1 cellular context compared by ENCODE assay signal in the genomic region with DNA sequence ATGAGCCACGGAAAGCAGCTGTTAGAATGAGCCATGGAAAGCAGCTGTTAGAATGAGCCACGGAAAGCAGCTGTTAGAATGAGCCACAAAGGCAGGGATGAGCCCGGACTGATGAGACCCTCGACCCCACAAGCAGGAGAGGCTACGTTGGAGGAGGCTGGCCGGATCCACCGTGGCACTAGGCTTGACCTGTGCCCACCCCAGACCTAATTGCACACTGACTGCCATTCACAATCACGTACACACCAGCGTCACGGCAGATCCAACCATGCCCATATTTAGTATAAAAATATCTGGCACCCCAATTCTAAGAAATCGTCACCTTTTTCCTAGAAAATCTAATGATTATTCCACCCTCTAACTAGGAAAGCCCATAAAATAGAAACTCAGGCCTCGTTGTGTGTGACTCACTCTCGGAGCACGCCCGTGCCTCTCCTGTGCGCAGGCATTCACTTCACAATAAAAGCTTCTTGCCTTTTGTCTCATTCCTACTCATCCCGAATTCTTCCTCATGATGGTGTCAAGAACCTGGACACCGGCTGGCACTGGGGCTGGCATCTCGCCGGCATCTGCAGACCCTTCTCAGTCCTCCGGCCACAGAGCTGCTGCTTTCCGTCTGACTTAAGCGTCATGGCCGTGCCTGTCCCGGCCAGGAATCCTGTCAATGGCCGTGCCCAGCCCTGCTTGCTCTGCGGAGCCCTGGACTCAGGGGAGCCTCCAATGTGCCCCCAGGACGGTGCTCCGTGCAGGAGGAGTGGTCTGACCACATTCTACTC.
TF ChIP-seq lines count a peak whose summit lies in the region.

No MANE protein-coding gene starts in this region.

TF ChIP-seq in HepG2, 621 proteins besides CTCF, POLR2A, EP300 and RAD21 (continues in another document):
- TF ChIP-seq NFE2 (CRISPR knock-in tag; IDR thresholded peaks at IDR 0.05): no peak
- TF ChIP-seq GPN1 (CRISPR knock-in tag; IDR thresholded peaks at IDR 0.05; ENCODE audit: borderline replicate concordance): no peak
- TF ChIP-seq DPF2 (CRISPR knock-in tag; IDR thresholded peaks at IDR 0.05; ENCODE audit: borderline replicate concordance, low read depth): no peak
- TF ChIP-seq, protein P1, sequence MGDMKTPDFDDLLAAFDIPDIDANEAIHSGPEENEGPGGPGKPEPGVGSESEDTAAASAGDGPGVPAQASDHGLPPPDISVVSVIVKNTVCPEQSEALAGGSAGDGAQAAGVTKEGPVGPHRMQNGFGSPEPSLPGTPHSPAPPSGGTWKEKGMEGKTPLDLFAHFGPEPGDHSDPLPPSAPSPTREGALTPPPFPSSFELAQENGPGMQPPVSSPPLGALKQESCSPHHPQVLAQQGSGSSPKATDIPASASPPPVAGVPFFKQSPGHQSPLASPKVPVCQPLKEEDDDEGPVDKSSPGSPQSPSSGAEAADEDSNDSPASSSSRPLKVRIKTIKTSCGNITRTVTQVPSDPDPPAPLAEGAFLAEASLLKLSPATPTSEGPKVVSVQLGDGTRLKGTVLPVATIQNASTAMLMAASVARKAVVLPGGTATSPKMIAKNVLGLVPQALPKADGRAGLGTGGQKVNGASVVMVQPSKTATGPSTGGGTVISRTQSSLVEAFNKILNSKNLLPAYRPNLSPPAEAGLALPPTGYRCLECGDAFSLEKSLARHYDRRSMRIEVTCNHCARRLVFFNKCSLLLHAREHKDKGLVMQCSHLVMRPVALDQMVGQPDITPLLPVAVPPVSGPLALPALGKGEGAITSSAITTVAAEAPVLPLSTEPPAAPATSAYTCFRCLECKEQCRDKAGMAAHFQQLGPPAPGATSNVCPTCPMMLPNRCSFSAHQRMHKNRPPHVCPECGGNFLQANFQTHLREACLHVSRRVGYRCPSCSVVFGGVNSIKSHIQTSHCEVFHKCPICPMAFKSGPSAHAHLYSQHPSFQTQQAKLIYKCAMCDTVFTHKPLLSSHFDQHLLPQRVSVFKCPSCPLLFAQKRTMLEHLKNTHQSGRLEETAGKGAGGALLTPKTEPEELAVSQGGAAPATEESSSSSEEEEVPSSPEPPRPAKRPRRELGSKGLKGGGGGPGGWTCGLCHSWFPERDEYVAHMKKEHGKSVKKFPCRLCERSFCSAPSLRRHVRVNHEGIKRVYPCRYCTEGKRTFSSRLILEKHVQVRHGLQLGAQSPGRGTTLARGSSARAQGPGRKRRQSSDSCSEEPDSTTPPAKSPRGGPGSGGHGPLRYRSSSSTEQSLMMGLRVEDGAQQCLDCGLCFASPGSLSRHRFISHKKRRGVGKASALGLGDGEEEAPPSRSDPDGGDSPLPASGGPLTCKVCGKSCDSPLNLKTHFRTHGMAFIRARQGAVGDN (CRISPR knock-in tag; IDR thresholded peaks at IDR 0.05): peak; percentile 88
- TF ChIP-seq ERF (CRISPR knock-in tag; IDR thresholded peaks at IDR 0.05): peak; percentile 65; the same call in 1 of the 2 replicates
- TF ChIP-seq ZNF263 (CRISPR knock-in tag; IDR thresholded peaks at IDR 0.05): peak; percentile 63
- peak; percentile 41 for TF ChIP-seq ASH2L (IDR thresholded peaks at IDR 0.05; ENCODE audit: insufficient read length, low read depth, low read length)
- no peak for TF ChIP-seq ZNF235 (CRISPR knock-in tag; IDR thresholded peaks at IDR 0.05; ENCODE audit: borderline replicate concordance)
- no peak for TF ChIP-seq MEIS1 (CRISPR knock-in tag; IDR thresholded peaks at IDR 0.05; ENCODE audit: borderline replicate concordance)
- TF ChIP-seq XRCC5 (optimal IDR thresholded peaks at IDR 0.05; ENCODE audit: low read length): peak; percentile 14
- 0 out of 2 replicates have a peak, but pooled peaks have one; percentile 35 for TF ChIP-seq TARDBP (CRISPR knock-in tag; IDR thresholded peaks at IDR 0.05)
- peak; percentile 28; the same call in 1 of the 2 replicates for TF ChIP-seq YEATS4 (CRISPR knock-in tag; IDR thresholded peaks at IDR 0.05; ENCODE audit: borderline replicate concordance)
- no peak for TF ChIP-seq LCORL (IDR thresholded peaks at IDR 0.05)
- no peak for TF ChIP-seq LCORL (CRISPR knock-in tag; IDR thresholded peaks at IDR 0.05)
- TF ChIP-seq ZNF605 (CRISPR knock-in tag; IDR thresholded peaks at IDR 0.05): peak; percentile 45; the same call in 1 of the 2 replicates
- TF ChIP-seq POLR2G (IDR thresholded peaks at IDR 0.05; ENCODE audit: low read depth, low read length): peak; percentile 70
- TF ChIP-seq ZNF468 (CRISPR knock-in tag; IDR thresholded peaks at IDR 0.05): no peak
- TF ChIP-seq, protein P2, sequence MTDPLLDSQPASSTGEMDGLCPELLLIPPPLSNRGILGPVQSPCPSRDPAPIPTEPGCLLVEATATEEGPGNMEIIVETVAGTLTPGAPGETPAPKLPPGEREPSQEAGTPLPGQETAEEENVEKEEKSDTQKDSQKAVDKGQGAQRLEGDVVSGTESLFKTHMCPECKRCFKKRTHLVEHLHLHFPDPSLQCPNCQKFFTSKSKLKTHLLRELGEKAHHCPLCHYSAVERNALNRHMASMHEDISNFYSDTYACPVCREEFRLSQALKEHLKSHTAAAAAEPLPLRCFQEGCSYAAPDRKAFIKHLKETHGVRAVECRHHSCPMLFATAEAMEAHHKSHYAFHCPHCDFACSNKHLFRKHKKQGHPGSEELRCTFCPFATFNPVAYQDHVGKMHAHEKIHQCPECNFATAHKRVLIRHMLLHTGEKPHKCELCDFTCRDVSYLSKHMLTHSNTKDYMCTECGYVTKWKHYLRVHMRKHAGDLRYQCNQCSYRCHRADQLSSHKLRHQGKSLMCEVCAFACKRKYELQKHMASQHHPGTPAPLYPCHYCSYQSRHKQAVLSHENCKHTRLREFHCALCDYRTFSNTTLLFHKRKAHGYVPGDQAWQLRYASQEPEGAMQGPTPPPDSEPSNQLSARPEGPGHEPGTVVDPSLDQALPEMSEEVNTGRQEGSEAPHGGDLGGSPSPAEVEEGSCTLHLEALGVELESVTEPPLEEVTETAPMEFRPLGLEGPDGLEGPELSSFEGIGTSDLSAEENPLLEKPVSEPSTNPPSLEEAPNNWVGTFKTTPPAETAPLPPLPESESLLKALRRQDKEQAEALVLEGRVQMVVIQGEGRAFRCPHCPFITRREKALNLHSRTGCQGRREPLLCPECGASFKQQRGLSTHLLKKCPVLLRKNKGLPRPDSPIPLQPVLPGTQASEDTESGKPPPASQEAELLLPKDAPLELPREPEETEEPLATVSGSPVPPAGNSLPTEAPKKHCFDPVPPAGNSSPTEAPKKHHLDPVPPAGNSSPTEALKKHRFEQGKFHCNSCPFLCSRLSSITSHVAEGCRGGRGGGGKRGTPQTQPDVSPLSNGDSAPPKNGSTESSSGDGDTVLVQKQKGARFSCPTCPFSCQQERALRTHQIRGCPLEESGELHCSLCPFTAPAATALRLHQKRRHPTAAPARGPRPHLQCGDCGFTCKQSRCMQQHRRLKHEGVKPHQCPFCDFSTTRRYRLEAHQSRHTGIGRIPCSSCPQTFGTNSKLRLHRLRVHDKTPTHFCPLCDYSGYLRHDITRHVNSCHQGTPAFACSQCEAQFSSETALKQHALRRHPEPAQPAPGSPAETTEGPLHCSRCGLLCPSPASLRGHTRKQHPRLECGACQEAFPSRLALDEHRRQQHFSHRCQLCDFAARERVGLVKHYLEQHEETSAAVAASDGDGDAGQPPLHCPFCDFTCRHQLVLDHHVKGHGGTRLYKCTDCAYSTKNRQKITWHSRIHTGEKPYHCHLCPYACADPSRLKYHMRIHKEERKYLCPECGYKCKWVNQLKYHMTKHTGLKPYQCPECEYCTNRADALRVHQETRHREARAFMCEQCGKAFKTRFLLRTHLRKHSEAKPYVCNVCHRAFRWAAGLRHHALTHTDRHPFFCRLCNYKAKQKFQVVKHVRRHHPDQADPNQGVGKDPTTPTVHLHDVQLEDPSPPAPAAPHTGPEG (CRISPR knock-in tag; IDR thresholded peaks at IDR 0.05): 0 out of 2 replicates have a peak, but pooled peaks have one; percentile 34
- TF ChIP-seq KDM2A (CRISPR knock-in tag; IDR thresholded peaks at IDR 0.05; ENCODE audit: borderline replicate concordance, low read depth): 0 out of 2 replicates have a peak, but pooled peaks have one; percentile 43
- TF ChIP-seq TSC22D2 (CRISPR knock-in tag; IDR thresholded peaks at IDR 0.05; ENCODE audit: borderline replicate concordance): 0 out of 2 replicates have a peak, but pooled peaks have one; percentile 1
- peak; percentile 84 for TF ChIP-seq AGO1 (IDR thresholded peaks at IDR 0.05; ENCODE audit: low read depth, low read length, poor library complexity, severe bottlenecking)
- peak; percentile 59; the same call in 1 of the 2 replicates for TF ChIP-seq ZNF598 (CRISPR knock-in tag; IDR thresholded peaks at IDR 0.05; ENCODE audit: borderline replicate concordance)
- TF ChIP-seq ZNF350 (CRISPR knock-in tag; IDR thresholded peaks at IDR 0.05; ENCODE audit: borderline replicate concordance, low read depth): peak; percentile 64
- TF ChIP-seq AGO2 (optimal IDR thresholded peaks at IDR 0.05; ENCODE audit: low read depth, low read length): peak; percentile 74
- TF ChIP-seq PHF20 (CRISPR knock-in tag; IDR thresholded peaks at IDR 0.05): peak; percentile 29; the same call in 1 of the 2 replicates
- TF ChIP-seq NFKBIZ (CRISPR knock-in tag; IDR thresholded peaks at IDR 0.05): peak; percentile 49; the same call in 1 of the 2 replicates
- TF ChIP-seq ARNT2 (CRISPR knock-in tag; IDR thresholded peaks at IDR 0.05; ENCODE audit: low read depth): no peak
- TF ChIP-seq, protein P3, sequence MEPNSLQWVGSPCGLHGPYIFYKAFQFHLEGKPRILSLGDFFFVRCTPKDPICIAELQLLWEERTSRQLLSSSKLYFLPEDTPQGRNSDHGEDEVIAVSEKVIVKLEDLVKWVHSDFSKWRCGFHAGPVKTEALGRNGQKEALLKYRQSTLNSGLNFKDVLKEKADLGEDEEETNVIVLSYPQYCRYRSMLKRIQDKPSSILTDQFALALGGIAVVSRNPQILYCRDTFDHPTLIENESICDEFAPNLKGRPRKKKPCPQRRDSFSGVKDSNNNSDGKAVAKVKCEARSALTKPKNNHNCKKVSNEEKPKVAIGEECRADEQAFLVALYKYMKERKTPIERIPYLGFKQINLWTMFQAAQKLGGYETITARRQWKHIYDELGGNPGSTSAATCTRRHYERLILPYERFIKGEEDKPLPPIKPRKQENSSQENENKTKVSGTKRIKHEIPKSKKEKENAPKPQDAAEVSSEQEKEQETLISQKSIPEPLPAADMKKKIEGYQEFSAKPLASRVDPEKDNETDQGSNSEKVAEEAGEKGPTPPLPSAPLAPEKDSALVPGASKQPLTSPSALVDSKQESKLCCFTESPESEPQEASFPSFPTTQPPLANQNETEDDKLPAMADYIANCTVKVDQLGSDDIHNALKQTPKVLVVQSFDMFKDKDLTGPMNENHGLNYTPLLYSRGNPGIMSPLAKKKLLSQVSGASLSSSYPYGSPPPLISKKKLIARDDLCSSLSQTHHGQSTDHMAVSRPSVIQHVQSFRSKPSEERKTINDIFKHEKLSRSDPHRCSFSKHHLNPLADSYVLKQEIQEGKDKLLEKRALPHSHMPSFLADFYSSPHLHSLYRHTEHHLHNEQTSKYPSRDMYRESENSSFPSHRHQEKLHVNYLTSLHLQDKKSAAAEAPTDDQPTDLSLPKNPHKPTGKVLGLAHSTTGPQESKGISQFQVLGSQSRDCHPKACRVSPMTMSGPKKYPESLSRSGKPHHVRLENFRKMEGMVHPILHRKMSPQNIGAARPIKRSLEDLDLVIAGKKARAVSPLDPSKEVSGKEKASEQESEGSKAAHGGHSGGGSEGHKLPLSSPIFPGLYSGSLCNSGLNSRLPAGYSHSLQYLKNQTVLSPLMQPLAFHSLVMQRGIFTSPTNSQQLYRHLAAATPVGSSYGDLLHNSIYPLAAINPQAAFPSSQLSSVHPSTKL (CRISPR knock-in tag; IDR thresholded peaks at IDR 0.05): peak; percentile 5; the same call in 1 of the 2 replicates
- peak; percentile 68 for TF ChIP-seq RBFOX2 (IDR thresholded peaks at IDR 0.05; ENCODE audit: low read depth, low read length)
- peak; percentile 57; the same call in 1 of the 2 replicates for TF ChIP-seq ZNF768 (CRISPR knock-in tag; IDR thresholded peaks at IDR 0.05)
- TF ChIP-seq RXRA (CRISPR knock-in tag; IDR thresholded peaks at IDR 0.05): 0 out of 2 replicates have a peak, but pooled peaks have one; percentile 13
- 0 out of 2 replicates have a peak, but pooled peaks have one; percentile 42 for TF ChIP-seq SATB2 (CRISPR knock-in tag; IDR thresholded peaks at IDR 0.05)
- peak; percentile 78; the same call in 1 of the 2 replicates for TF ChIP-seq NFKB2 (CRISPR knock-in tag; IDR thresholded peaks at IDR 0.05; ENCODE audit: borderline replicate concordance)
- no peak for TF ChIP-seq SOX13 (IDR thresholded peaks at IDR 0.05)
- peak in 1 of 2 experiments; percentile 32; a peak in 1 of 4 replicates for TF ChIP-seq SOX13 (CRISPR knock-in tag; conservative IDR thresholded peaks at IDR 0.05 in 1 of 2, IDR thresholded peaks at IDR 0.05 in 1 of 2)
- peak; percentile 29 for TF ChIP-seq SAP130 (CRISPR knock-in tag; IDR thresholded peaks at IDR 0.05; ENCODE audit: low read depth)
- TF ChIP-seq ZNF766 (CRISPR knock-in tag; IDR thresholded peaks at IDR 0.05; ENCODE audit: borderline replicate concordance): 0 out of 2 replicates have a peak, but pooled peaks have one; percentile 51
- TF ChIP-seq YY1 (IDR thresholded peaks at IDR 0.05; ENCODE audit: insufficient read depth, insufficient replicate concordance, low read depth, low read length): peak; percentile 72
- TF ChIP-seq SSRP1 (CRISPR knock-in tag; IDR thresholded peaks at IDR 0.05): no peak
- TF ChIP-seq ETV5 (CRISPR knock-in tag; IDR thresholded peaks at IDR 0.05; ENCODE audit: borderline replicate concordance): peak; percentile 46; the same call in 1 of the 2 replicates
- 0 out of 2 replicates have a peak, but pooled peaks have one; percentile 31 for TF ChIP-seq MXD3 (CRISPR knock-in tag; IDR thresholded peaks at IDR 0.05)
- TF ChIP-seq UBTF (CRISPR knock-in tag; IDR thresholded peaks at IDR 0.05): 0 out of 2 replicates have a peak, but pooled peaks have one; percentile 40
